In genomic region chr16:58551496-58551895, GRCh38 we compare ENCODE assay signal across 1 cellular context.
TF ChIP-seq lines count a peak whose summit lies in the region.

No MANE protein-coding gene starts in this region.

TF ChIP-seq in SK-N-SH, 30 proteins besides CTCF, POLR2A, EP300 and RAD21 (continued from another document):
- TF ChIP-seq POLR2AphosphoS5 (IDR thresholded peaks at IDR 0.05; ENCODE audit: low read depth, low read length) (no peak), ELF1 (IDR thresholded peaks at IDR 0.05) (no peak), GATA2 (CRISPR knock-in tag; IDR thresholded peaks at IDR 0.05) (no peak)
- TF ChIP-seq, protein P1, sequence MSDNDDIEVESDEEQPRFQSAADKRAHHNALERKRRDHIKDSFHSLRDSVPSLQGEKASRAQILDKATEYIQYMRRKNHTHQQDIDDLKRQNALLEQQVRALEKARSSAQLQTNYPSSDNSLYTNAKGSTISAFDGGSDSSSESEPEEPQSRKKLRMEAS (IDR thresholded peaks at IDR 0.05; ENCODE audit: low read depth), result no peak
